16 cellular contexts compared by ENCODE assay signal in the genomic region with DNA sequence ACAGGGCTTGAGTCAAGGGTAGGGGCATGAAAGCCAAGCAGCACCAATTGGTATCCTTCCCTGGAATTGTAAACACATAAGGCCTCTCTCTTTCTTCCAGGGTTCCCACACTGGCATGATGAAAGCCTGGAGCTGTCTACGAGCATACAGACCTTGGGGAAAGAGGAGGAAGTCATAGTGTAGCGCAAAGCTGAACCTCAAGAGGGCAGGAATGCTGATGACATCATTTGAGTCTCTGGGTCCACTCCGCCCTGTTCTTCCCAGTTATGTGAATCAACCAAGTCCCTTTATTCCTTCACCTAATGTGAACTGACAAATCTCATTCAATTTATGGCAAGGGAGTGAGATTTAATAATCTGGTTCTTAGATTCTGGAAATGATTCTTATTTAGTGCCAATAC.
A peak's percentile ranks its signal among the peaks of the same experiment; 100 is the strongest.
DNase-seq lines count a peak whose midpoint lies in the region; ATAC-seq, FAIRE-seq and TF ChIP-seq lines count a peak whose summit lies in the region.
"Had no signal": no experiment of that assay in that cellular context is flagged by ENCODE, and none has a peak within 500 bp of the region (broad histone marks: within the 10 kb centered on the region; RNA-seq: fewer than 3 reads in every experiment).

No MANE protein-coding gene starts in this region.

- no peak for TF ChIP-seq POLR2A in HepG2 (IDR thresholded peaks at IDR 0.05; ENCODE audit: insufficient read depth in 1 of 2, low read depth in 2 of 2, low read length in 2 of 2)
- TF ChIP-seq POLR2A in right lobe of liver (IDR thresholded peaks at IDR 0.05): no peak
- no peak for TF ChIP-seq POLR2A in thyroid gland (IDR thresholded peaks at IDR 0.05)

- H3K27ac Mint-ChIP-seq in type B pancreatic cell: no peak overlapping the region
- no peak overlapping the region for H3K27ac Mint-ChIP-seq in stimulated activated naive B cell treated with anti-CD40 and anti-IgM and Interleukin-4, amounts not matched to agents 10 μg/mL and 1 μg/mL and 100 μg/mL, for 72 hours

- no peak overlapping the region for H3K4me3 Mint-ChIP-seq in type B pancreatic cell
- no peak overlapping the region for H3K4me3 Mint-ChIP-seq in stimulated activated naive B cell treated with anti-CD40 and anti-IgM and Interleukin-4, amounts not matched to agents 10 μg/mL and 1 μg/mL and 100 μg/mL, for 72 hours

- BruUV-seq in HepG2 (replicated peaks; lab: Mats Ljungman, UMichigan): no TSS peak

- H3K36me3 Mint-ChIP-seq in type B pancreatic cell: no peaks in the 10 kb centered on the region
- H3K36me3 Mint-ChIP-seq in stimulated activated naive B cell treated with anti-CD40 and anti-IgM and Interleukin-4, amounts not matched to agents 10 μg/mL and 1 μg/mL and 100 μg/mL, for 72 hours: no peaks in the 10 kb centered on the region

- DNase-seq in HepG2 (ENCODE audit: low spot score) (no peak), right lobe of liver (no peak), NCI-H460 (ENCODE audit: extremely low read depth, low read depth) (peak; percentile 35), epithelial cell of esophagus (ENCODE audit: low read depth) (peak; percentile 57), type B pancreatic cell (ENCODE audit: extremely low spot score, unreplicated experiment) (no peak), thyroid gland (no peak)
- no peak for DNase-seq in stimulated activated naive B cell treated with anti-CD40 and anti-IgM and Interleukin-4, amounts not matched to agents 10 μg/mL and 1 μg/mL and 100 μg/mL, for 72 hours
- DNase-seq: activated CD4-positive, alpha-beta T cell treated with anti-CD3 and anti-CD28 coated beads for 1 hour; activated T-cell treated with anti-CD3 and anti-CD28 coated beads, Interleukin-2, amount 50 U/mL, for 1 hour; NCI-H1048; NCI-H524 treated with DMSO at 0.1 percent for 48 hours; stimulated activated CD4-positive, alpha-beta T cell treated with anti-CD3 and anti-CD28 coated beads, Interleukin-15, amount 100 ng/mL, for 24 hours had no signal

- no peaks in the 10 kb centered on the region for H3K4me1 ChIP-seq in HepG2 (ENCODE audit: insufficient read depth, low read length)
- no peaks in the 10 kb centered on the region for H3K4me1 ChIP-seq in right lobe of liver
- H3K4me1 ChIP-seq in thyroid gland: no peaks in the 10 kb centered on the region

- TF ChIP-seq CTCF in HepG2 (CRISPR knock-in tag; IDR thresholded peaks at IDR 0.05) (no peak), right lobe of liver (IDR thresholded peaks at IDR 0.05) (no peak), epithelial cell of esophagus (IDR thresholded peaks at IDR 0.05; ENCODE audit: insufficient read depth, low read depth, low read length, missing control alignments) (peak; percentile 27), type B pancreatic cell (conservative IDR thresholded peaks at IDR 0.05) (peak; percentile 28), thyroid gland (IDR thresholded peaks at IDR 0.05) (no peak)

- no peak overlapping the region for H2AFZ ChIP-seq in HepG2 (ENCODE audit: low read length)
- H2AFZ ChIP-seq: hepatocyte had no signal

- H3K4me1 Mint-ChIP-seq in type B pancreatic cell (ENCODE audit: unreplicated experiment): peaks cover 24% of the 10 kb centered on the region
- no peaks in the 10 kb centered on the region for H3K4me1 Mint-ChIP-seq in stimulated activated naive B cell treated with anti-CD40 and anti-IgM and Interleukin-4, amounts not matched to agents 10 μg/mL and 1 μg/mL and 100 μg/mL, for 72 hours

- H4K20me1 ChIP-seq in HepG2 (ENCODE audit: insufficient read depth, low read length): no peaks in the 10 kb centered on the region

- intact Hi-C loops in HepG2 (cut with micrococcal nuclease; ENCODE audit: unreplicated experiment) (no loop called here), right lobe of liver (cut with DNase I) (no loop called here), thyroid gland (cut with DNase I) (no loop called here)

- no peaks in the 10 kb centered on the region for H3K79me2 ChIP-seq in HepG2 (ENCODE audit: insufficient read depth, low read length)
- H3K79me2 ChIP-seq: hepatocyte had no signal

- H3K4me3 ChIP-seq in HepG2 (replicated peaks in 1 of 3; ENCODE audit: insufficient read depth in 1 of 3, low read depth in 2 of 3, low read length in 3 of 3) (no peak overlapping the region), right lobe of liver (no peak overlapping the region), epithelial cell of esophagus (ENCODE audit: low read length) (no peak overlapping the region), thyroid gland (replicated peaks in 1 of 3) (no peak overlapping the region)
- H3K4me3 ChIP-seq: hepatocyte had no signal

- H3K27me3 ChIP-seq in HepG2 (ENCODE audit: control insufficient read depth in 1 of 2, insufficient read depth in 2 of 2, low read length in 2 of 2) (peaks cover 0 to under 1% of the 10 kb centered on the region in 2 experiments; a peak in 2 of 5 replicates), right lobe of liver (no peaks in the 10 kb centered on the region), thyroid gland (no peaks in the 10 kb centered on the region)

- no peak for FAIRE-seq in HepG2 (lab: Jason Lieb, UNC)
- FAIRE-seq: D721Med, RCC 7860 had no signal

- no peaks in the 10 kb centered on the region for H3K9me3 Mint-ChIP-seq in type B pancreatic cell
- H3K9me3 Mint-ChIP-seq in stimulated activated naive B cell treated with anti-CD40 and anti-IgM and Interleukin-4, amounts not matched to agents 10 μg/mL and 1 μg/mL and 100 μg/mL, for 72 hours: no peaks in the 10 kb centered on the region

- H3K36me3 ChIP-seq in HepG2 (replicated peaks in 1 of 2; ENCODE audit: control insufficient read depth in 1 of 2, insufficient read depth in 2 of 2, low read length in 2 of 2) (no peaks in the 10 kb centered on the region), right lobe of liver (no peaks in the 10 kb centered on the region), thyroid gland (no peaks in the 10 kb centered on the region)

- CTCF ChIA-PET in HepG2 (lab: Yijun Ruan, JAX; ENCODE audit: low intra/inter-chr PET ratio, low total read pairs): no interaction called here

- TF ChIP-seq RAD21 in HepG2 (CRISPR knock-in tag; IDR thresholded peaks at IDR 0.05): no peak

- no peaks in the 10 kb centered on the region for H3K27me3 Mint-ChIP-seq in type B pancreatic cell
- H3K27me3 Mint-ChIP-seq in stimulated activated naive B cell treated with anti-CD40 and anti-IgM and Interleukin-4, amounts not matched to agents 10 μg/mL and 1 μg/mL and 100 μg/mL, for 72 hours: peaks cover 0 to under 1% of the 10 kb centered on the region in 2 donors

- in situ Hi-C loops in HepG2 (cut with HindIII; ENCODE audit: extremely low pct_ligation_motif_present, low pct_unique_long_range_greater_than_20kb): no loop called here

- no peak overlapping the region for H3K9ac ChIP-seq in HepG2 (ENCODE audit: insufficient read depth, low read depth, low read length)

- ATAC-seq in HepG2 (no peak), right lobe of liver (no peak), GM21360 (IDR thresholded peaks at IDR 0.05; ENCODE audit: unreplicated experiment) (no peak)
- ATAC-seq in stimulated activated naive B cell treated with anti-CD40 and anti-IgM and Interleukin-4, amounts not matched to agents 10 μg/mL and 1 μg/mL and 100 μg/mL, for 72 hours (replicated peaks): no peak

- H3K27ac ChIP-seq in HepG2 (ENCODE audit: extremely low read length, insufficient read depth, low read length) (no peak overlapping the region), right lobe of liver (no peak overlapping the region), thyroid gland (no peak overlapping the region)
- H3K27ac ChIP-seq: hepatocyte had no signal

- H3K9me3 ChIP-seq in HepG2 (ENCODE audit: low read length) (no peaks in the 10 kb centered on the region), right lobe of liver (no peaks in the 10 kb centered on the region), thyroid gland (no peaks in the 10 kb centered on the region)

- 0% methylated on average over 3 of the region's 3 CpGs for WGBS in HepG2 (ENCODE audit: low lambda C conversion rate)
- WGBS in right lobe of liver (ENCODE audit: insufficient coverage, low coverage, low lambda C conversion rate, missing lambda C conversion rate): 67% methylated on average over 3 of the region's 3 CpGs
- 89 to 93% methylated on average over 3 of the region's 3 CpGs for WGBS in thyroid gland, 2 donors

- TF ChIP-seq EP300 in HepG2 (IDR thresholded peaks at IDR 0.05; ENCODE audit: low read depth in 2 of 2, low read length in 2 of 2): no peak
- TF ChIP-seq EP300 in HepG2 (CRISPR knock-in tag; IDR thresholded peaks at IDR 0.05; ENCODE audit: borderline replicate concordance): no peak

- POLR2A ChIA-PET in HepG2 (lab: Yijun Ruan, JAX): no interaction called here

- H3K4me2 ChIP-seq in HepG2 (ENCODE audit: low read depth, low read length): no peak overlapping the region
- H3K4me2 ChIP-seq: hepatocyte had no signal

TF ChIP-seq in HepG2, 621 proteins besides CTCF, POLR2A, EP300 and RAD21:
- TF ChIP-seq ZNF713 (CRISPR knock-in tag; IDR thresholded peaks at IDR 0.05) (no peak), TEAD3 (CRISPR knock-in tag; optimal IDR thresholded peaks at IDR 0.05; ENCODE audit: borderline replicate concordance) (no peak), ATF7 (IDR thresholded peaks at IDR 0.05) (peak; percentile 62), ATF7 (CRISPR knock-in tag; IDR thresholded peaks at IDR 0.05) (no peak)

Comparison
In these comparisons a context has a peak if more than half of its experiments do, and no peak if none do; other contexts are left out.
1. DNase-seq: peak in NCI-H460 (single experiment) and epithelial cell of esophagus (single experiment); none in HepG2 (single experiment), right lobe of liver (0 of 3), type B pancreatic cell (single experiment), thyroid gland (0 of 2) and stimulated activated naive B cell treated with anti-CD40 and anti-IgM and Interleukin-4, amounts not matched to agents 10 μg/mL and 1 μg/mL and 100 μg/mL, for 72 hours (single experiment).
2. CTCF ChIP-seq: peak in epithelial cell of esophagus (single experiment) and type B pancreatic cell (single experiment); none in HepG2 (single experiment), right lobe of liver (0 of 4) and thyroid gland (0 of 6).